In genomic region chr19:1239420-1239795, GRCh38 we compare ENCODE assay signal across 8 cellular contexts. TPM values are rescaled to one million over a fixed set of nuclear protein-coding genes. Genes with fewer than 3 reads are reported as not detected.
A peak's percentile ranks its signal among the peaks of the same experiment; 100 is the strongest.
DNase-seq lines count a peak whose midpoint lies in the region; ATAC-seq and TF ChIP-seq lines count a peak whose summit lies in the region.

No MANE protein-coding gene starts in this region.

- H3K4me2 ChIP-seq in BLaER1 (peak overlapping the region; percentile 98), Karpas-422 (ENCODE audit: low read depth, low read length, poor library complexity, severe bottlenecking) (peak overlapping the region; percentile 94)

- H3K79me2 ChIP-seq in Karpas-422 (ENCODE audit: low read length) = peaks cover 24% of the 10 kb centered on the region

- H3K9me3 ChIP-seq in BLaER1 = no peaks in the 10 kb centered on the region
- H3K9me3 ChIP-seq in Karpas-422 (ENCODE audit: low read length) = no peaks in the 10 kb centered on the region
- no peaks in the 10 kb centered on the region for H3K9me3 ChIP-seq in effector memory CD4-positive, alpha-beta T cell (ENCODE audit: control insufficient read depth, low read length)

- peak overlapping the region; percentile 63 for H3K27ac Mint-ChIP-seq in osteocyte (ENCODE audit: unreplicated experiment)

- H3K36me3 ChIP-seq in BLaER1 (peaks cover 13% of the 10 kb centered on the region; the same call in 1 of the 2 replicates), Karpas-422 (ENCODE audit: insufficient read depth, low read length) (no peaks in the 10 kb centered on the region)
- H3K36me3 ChIP-seq in effector memory CD4-positive, alpha-beta T cell (ENCODE audit: control insufficient read depth, insufficient read depth, low read length) = no peaks in the 10 kb centered on the region

- peak overlapping the region; percentile 95; the same call in 1 of the 2 replicates for H3K4me3 ChIP-seq in BLaER1
- H3K4me3 ChIP-seq in Karpas-422 (ENCODE audit: low read length) = peak overlapping the region; percentile 100
- H3K4me3 ChIP-seq in effector memory CD4-positive, alpha-beta T cell (ENCODE audit: insufficient read depth, low read depth, low read length, poor library complexity, severe bottlenecking) = no peak overlapping the region

- H3K4me1 ChIP-seq in BLaER1 = peaks cover 66% of the 10 kb centered on the region
- peaks cover 54% of the 10 kb centered on the region for H3K4me1 ChIP-seq in Karpas-422 (ENCODE audit: low read length)
- peaks cover 33% of the 10 kb centered on the region for H3K4me1 ChIP-seq in effector memory CD4-positive, alpha-beta T cell (ENCODE audit: control insufficient read depth, insufficient read depth, low read length, poor library complexity, severe bottlenecking)

- H3K4me1 Mint-ChIP-seq in osteocyte (ENCODE audit: unreplicated experiment) = peaks cover 32% of the 10 kb centered on the region

- peak overlapping the region; percentile 70; the same call in 1 of the 2 replicates for H2AFZ ChIP-seq in Karpas-422 (ENCODE audit: low read length)

- H3K27ac ChIP-seq in BLaER1 (no peak overlapping the region), Karpas-422 (ENCODE audit: low read length) (peak overlapping the region; percentile 70; the same call in 1 of the 2 replicates)
- H3K27ac ChIP-seq in effector memory CD4-positive, alpha-beta T cell (ENCODE audit: insufficient read depth, low read length, poor library complexity, severe bottlenecking) = peak overlapping the region; percentile 37

- ATAC-seq in HG02981 (IDR thresholded peaks at IDR 0.05; ENCODE audit: unreplicated experiment) = no peak

- intact Hi-C loops in posterior vena cava (cut with DNase I) = loop anchor here in 1 of 2 donors (2.0 kb wide), 1 partner anchor 19 kb away; no protein-coding TSS in a partner anchor

- H3K36me3 Mint-ChIP-seq in osteocyte (ENCODE audit: unreplicated experiment) = no peaks in the 10 kb centered on the region

- H3K9me2 ChIP-seq in Karpas-422 (replicated peaks; ENCODE audit: insufficient read depth, low read length) = no peaks in the 10 kb centered on the region

- no peaks in the 10 kb centered on the region for H3K9me3 Mint-ChIP-seq in osteocyte (ENCODE audit: unreplicated experiment)

- TF ChIP-seq CTCF in osteocyte (IDR thresholded peaks at IDR 0.05) = no peak

- no peaks in the 10 kb centered on the region for H3K27me3 Mint-ChIP-seq in osteocyte (ENCODE audit: unreplicated experiment)

- H4K20me1 ChIP-seq in BLaER1 = peaks cover 42% of the 10 kb centered on the region
- H4K20me1 ChIP-seq in Karpas-422 (ENCODE audit: insufficient read depth, low read depth, low read length) = 0 out of 2 replicates have a peak, but pooled peaks cover 6% of the 10 kb centered on the region

- DNase-seq in Karpas-422 (no peak), osteocyte (ENCODE audit: extremely low spot score, unreplicated experiment) (no peak), NCI-H446 treated with DMSO at 0.1 percent for 48 hours (lab: John Stamatoyannopoulos, UW) (no peak), cerebellum (ENCODE audit: low spot score) (no peak), posterior vena cava (ENCODE audit: low spot score) (no peak)
- no peak for DNase-seq in effector memory CD4-positive, alpha-beta T cell

- peaks cover 54% of the 10 kb centered on the region for H3K27me3 ChIP-seq in BLaER1
- no peaks in the 10 kb centered on the region for H3K27me3 ChIP-seq in Karpas-422 (ENCODE audit: low read length)
- peaks cover 6% of the 10 kb centered on the region for H3K27me3 ChIP-seq in effector memory CD4-positive, alpha-beta T cell (replicated peaks; ENCODE audit: control insufficient read depth, insufficient read depth, low read length, poor library complexity, severe bottlenecking)

- peak overlapping the region; percentile 59 for H3K4me3 Mint-ChIP-seq in osteocyte (ENCODE audit: unreplicated experiment)

- H3K9ac ChIP-seq in BLaER1 (no peak overlapping the region), Karpas-422 (ENCODE audit: low read length) (peak overlapping the region; percentile 87)

RNA-seq across cellular contexts. Expression of gene CBARP, which starts 1.6 kb away (rescaled TPM):
- 1.6 and 4.1 TPM in 2 replicates for total RNA-seq in Karpas-422 (2014; rRNA removed; shearing (Covaris generic); ENCODE audit: low replicate concordance)
- 6.9 and 7.0 TPM in 2 replicates for total RNA-seq in osteocyte
- 5.6 TPM for total RNA-seq in cerebellum
- total RNA-seq in posterior vena cava = 1 to 10 TPM; 1.5 to 2.7 TPM

RNA-seq across cellular contexts. Expression of gene ATP5F1D, which starts 2.1 kb away (rescaled TPM):
- total RNA-seq in Karpas-422 (2014; rRNA removed; shearing (Covaris generic); ENCODE audit: low replicate concordance) = 64.3 and 110 TPM in 2 replicates
- 167 and 172 TPM in 2 replicates for total RNA-seq in osteocyte
- total RNA-seq in cerebellum = 10.9 TPM
- 100 to 1,000 TPM; 125 to 137 TPM for total RNA-seq in posterior vena cava

RNA-seq across cellular contexts. Expression of gene MIDN, which starts 9.0 kb away (rescaled TPM):
- total RNA-seq in Karpas-422 (2014; rRNA removed; shearing (Covaris generic); ENCODE audit: low replicate concordance) = 21.4 and 40.5 TPM in 2 replicates
- total RNA-seq in osteocyte = 98.1 and 103 TPM in 2 replicates
- total RNA-seq in cerebellum = 13.6 TPM
- total RNA-seq in posterior vena cava = 10 to 100 TPM; 76.5 to 86.3 TPM

RNA-seq across cellular contexts. Expression of gene CIRBP, which starts 29.7 kb away (rescaled TPM):
- total RNA-seq in Karpas-422 (2014; rRNA removed; shearing (Covaris generic); ENCODE audit: low replicate concordance) = 141 and 291 TPM in 2 replicates
- total RNA-seq in osteocyte (401 and 408 TPM in 2 replicates), cerebellum (328 TPM), posterior vena cava (100 to 1,000 TPM; 447 to 636 TPM)

RNA-seq across cellular contexts. Expression of gene STK11, which starts 33.8 kb away (rescaled TPM):
- 40.3 and 102 TPM in 2 replicates for total RNA-seq in Karpas-422 (2014; rRNA removed; shearing (Covaris generic); ENCODE audit: low replicate concordance)
- total RNA-seq in osteocyte (60.8 and 61.3 TPM in 2 replicates), cerebellum (27.0 TPM), posterior vena cava (10 to 100 TPM; 32.5 to 35.9 TPM)
